Comparison of ENCODE assay signal across 31 cellular contexts in the genomic region with DNA sequence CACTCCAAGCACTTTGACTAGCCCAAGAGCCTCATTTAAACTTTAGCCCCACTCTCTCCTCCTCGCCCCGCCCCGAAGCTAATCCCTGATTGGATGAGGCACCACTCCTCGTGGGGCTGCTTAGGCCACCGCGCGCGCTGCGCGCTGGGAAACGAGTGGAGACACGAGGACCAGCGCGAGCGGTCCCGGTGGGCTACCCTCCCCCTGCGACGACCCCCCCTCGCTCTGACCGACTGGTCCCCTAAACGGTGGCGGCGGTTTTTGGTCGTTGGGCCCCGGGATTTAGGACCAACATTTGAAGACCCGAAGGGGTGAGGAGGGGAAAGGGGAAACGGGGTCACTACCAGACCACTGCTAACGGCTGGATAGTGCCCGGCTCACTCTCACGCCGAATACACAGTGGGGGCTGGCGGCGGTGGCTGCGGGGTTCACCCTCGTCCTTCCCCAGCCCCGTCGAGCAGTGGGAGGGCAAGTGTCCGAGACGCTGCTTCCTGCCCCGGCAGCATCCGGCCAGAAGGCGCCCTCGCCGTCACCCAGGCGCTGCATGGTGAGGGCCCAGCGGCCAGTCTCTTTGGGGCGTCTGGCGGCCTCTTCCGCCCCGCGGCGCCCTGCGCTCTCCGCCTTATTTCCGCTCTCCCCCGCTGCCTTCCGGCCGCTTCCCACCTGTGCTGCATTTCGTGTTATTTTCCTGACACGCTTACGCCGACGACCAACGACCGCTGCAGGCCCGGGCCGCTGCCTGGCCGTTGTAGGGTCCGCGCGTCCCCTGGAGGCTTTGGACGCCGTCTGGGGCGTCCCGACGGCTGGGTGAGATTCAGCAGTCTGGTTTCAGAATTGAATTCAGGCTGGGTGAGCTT. TPM values are rescaled to one million over a fixed set of nuclear protein-coding genes. Genes with fewer than 3 reads are reported as not detected.
DNase-seq lines count a peak whose midpoint lies in the region; ATAC-seq and TF ChIP-seq lines count a peak whose summit lies in the region.
"Had no signal": no experiment of that assay in that cellular context is flagged by ENCODE, and none has a peak within 500 bp of the region (broad histone marks: within the 10 kb centered on the region; RNA-seq: fewer than 3 reads in every experiment).

A gene with protein sequence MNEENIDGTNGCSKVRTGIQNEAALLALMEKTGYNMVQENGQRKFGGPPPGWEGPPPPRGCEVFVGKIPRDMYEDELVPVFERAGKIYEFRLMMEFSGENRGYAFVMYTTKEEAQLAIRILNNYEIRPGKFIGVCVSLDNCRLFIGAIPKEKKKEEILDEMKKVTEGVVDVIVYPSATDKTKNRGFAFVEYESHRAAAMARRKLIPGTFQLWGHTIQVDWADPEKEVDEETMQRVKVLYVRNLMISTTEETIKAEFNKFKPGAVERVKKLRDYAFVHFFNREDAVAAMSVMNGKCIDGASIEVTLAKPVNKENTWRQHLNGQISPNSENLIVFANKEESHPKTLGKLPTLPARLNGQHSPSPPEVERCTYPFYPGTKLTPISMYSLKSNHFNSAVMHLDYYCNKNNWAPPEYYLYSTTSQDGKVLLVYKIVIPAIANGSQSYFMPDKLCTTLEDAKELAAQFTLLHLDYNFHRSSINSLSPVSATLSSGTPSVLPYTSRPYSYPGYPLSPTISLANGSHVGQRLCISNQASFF (plus strand): TSS at position 147 of the 857 bp plus-strand sequence. CDS start 15,481 bp downstream, outside the sequence.

- no peaks in the 10 kb centered on the region for H3F3A ChIP-seq in GM23338 (replicated peaks; ENCODE audit: low read depth)

- H3K36me3 ChIP-seq in GM23338 (ENCODE audit: insufficient read depth): no peaks in the 10 kb centered on the region
- no peaks in the 10 kb centered on the region for H3K36me3 ChIP-seq in endodermal cell (ENCODE audit: control insufficient read depth, insufficient read depth, low read length)
- no peaks in the 10 kb centered on the region for H3K36me3 ChIP-seq in neuronal stem cell (replicated peaks in 1 of 2; ENCODE audit: control insufficient read depth in 2 of 2, insufficient read depth in 2 of 2, low read length in 2 of 2)
- H3K36me3 ChIP-seq in A673 (ENCODE audit: insufficient read depth, low read length, poor library complexity, severe bottlenecking): no peaks in the 10 kb centered on the region
- H3K36me3 ChIP-seq: cardiac muscle cell, HAP-1, heart right ventricle, Peyer's patch, upper lobe of right lung had no signal

- no TSS peak for BruUV-seq in A673 (replicated peaks; lab: Mats Ljungman, UMichigan)

- H2BK5ac ChIP-seq in neuronal stem cell (ENCODE audit: low read length): no peak within 1 kb of the TSS

- H3K18ac ChIP-seq in neuronal stem cell (ENCODE audit: low read length): peak within 1 kb of the TSS; percentile 64

- H3K14ac ChIP-seq in neuronal stem cell (ENCODE audit: low read length): no peak within 1 kb of the TSS

- H2BK120ac ChIP-seq in neuronal stem cell (ENCODE audit: low read depth, low read length): no peak within 1 kb of the TSS

- H2BK12ac ChIP-seq in neuronal stem cell (ENCODE audit: low read length): no peak within 1 kb of the TSS

- H3K4me3 Mint-ChIP-seq in GM23338: peak within 1 kb of the TSS; percentile 27; the same call in 1 of the 3 replicates
- peak within 1 kb of the TSS; percentile 43 for H3K4me3 Mint-ChIP-seq in endodermal cell
- H3K4me3 Mint-ChIP-seq: activated CD4-positive, alpha-beta memory T cell treated with anti-CD3 and anti-CD28 coated beads for 36 hours; immature natural killer cell had no signal

- H3K27me3 Mint-ChIP-seq in GM23338 (ENCODE audit: insufficient read depth, low read depth, poor library complexity) (peaks cover 4% of the 10 kb centered on the region), endodermal cell (ENCODE audit: insufficient read depth) (peaks cover 10% of the 10 kb centered on the region)

- H4K91ac ChIP-seq in neuronal stem cell (ENCODE audit: low read depth, low read length, poor library complexity): no peak within 1 kb of the TSS

- H3K9me3 Mint-ChIP-seq in GM23338 (no peaks in the 10 kb centered on the region; the same call in 2 of the 3 replicates), endodermal cell (peaks cover 6% of the 10 kb centered on the region)
- H3K9me3 Mint-ChIP-seq: activated CD4-positive, alpha-beta memory T cell treated with anti-CD3 and anti-CD28 coated beads for 36 hours; activated naive CD4-positive, alpha-beta T cell treated with anti-CD3 and anti-CD28 coated beads, Interleukin-2, amount 50 U/mL, for 72 hours had no signal

- H3K27me3 ChIP-seq in GM23338 (ENCODE audit: insufficient read depth) (no peaks in the 10 kb centered on the region), endodermal cell (ENCODE audit: control insufficient read depth, insufficient read depth, low read length, poor library complexity, severe bottlenecking) (no peaks in the 10 kb centered on the region), neuronal stem cell (ENCODE audit: control insufficient read depth in 3 of 3, insufficient read depth in 3 of 3, low read depth in 1 of 3, low read length in 3 of 3) (no peaks in the 10 kb centered on the region), A673 (replicated peaks; ENCODE audit: insufficient read depth, low read depth, low read length, poor library complexity) (no peaks in the 10 kb centered on the region)
- H3K27me3 ChIP-seq: cardiac muscle cell, Peyer's patch had no signal

- H3K27ac Mint-ChIP-seq in GM23338: 0 out of 2 replicates have a peak within 1 kb of the TSS, but pooled peaks have one; percentile 20
- no peak within 1 kb of the TSS for H3K27ac Mint-ChIP-seq in endodermal cell
- H3K27ac Mint-ChIP-seq: activated CD4-positive, alpha-beta memory T cell treated with anti-CD3 and anti-CD28 coated beads for 36 hours; activated naive CD4-positive, alpha-beta T cell treated with anti-CD3 and anti-CD28 coated beads, Interleukin-2, amount 50 U/mL, for 72 hours; immature natural killer cell; naive thymus-derived CD8-positive, alpha-beta T cell had no signal

- H3K4me3 ChIP-seq in GM23338 (peak within 1 kb of the TSS; percentile 49), endodermal cell (ENCODE audit: low read length) (no peak within 1 kb of the TSS), neuronal stem cell (ENCODE audit: low read length in 2 of 2) (no peak within 1 kb of the TSS), A673 (ENCODE audit: low read depth, low read length, poor library complexity, severe bottlenecking) (no peak within 1 kb of the TSS)
- H3K4me3 ChIP-seq: cardiac muscle cell, HAP-1, Peyer's patch, skin epidermis, upper lobe of right lung had no signal

- H3K4ac ChIP-seq in neuronal stem cell (ENCODE audit: low read length): no peak within 1 kb of the TSS

- H4K8ac ChIP-seq in neuronal stem cell (ENCODE audit: low read depth, low read length): no peak within 1 kb of the TSS

- no peak within 1 kb of the TSS for H3K23ac ChIP-seq in neuronal stem cell (ENCODE audit: low read depth, low read length, poor library complexity)

- intact Hi-C loops in A673 (cut with micrococcal nuclease; ENCODE audit: unreplicated experiment): no loop called here

- H3K4me1 Mint-ChIP-seq in GM23338 (no peaks in the 10 kb centered on the region), endodermal cell (peaks cover 5% of the 10 kb centered on the region)
- H3K4me1 Mint-ChIP-seq: immature natural killer cell; naive thymus-derived CD8-positive, alpha-beta T cell had no signal

- 96 to 97% methylated on average over 26 to 76 of the region's 76 CpGs for WGBS in endodermal cell (ENCODE audit: insufficient coverage in 1 of 2, insufficient read length in 1 of 2), 2 experiments
- whole genome bisulfite sequencing in neuronal stem cell (ENCODE audit: extremely low coverage in 2 of 2, insufficient read length in 2 of 2, insufficient replicate concordance in 1 of 2), 2 donors: no CpG with 5 or more reads among the region's 76 CpGs

- H3K4me1 ChIP-seq in GM23338 (ENCODE audit: insufficient read depth) (no peaks in the 10 kb centered on the region), endodermal cell (ENCODE audit: control insufficient read depth, insufficient read depth, low read length) (no peaks in the 10 kb centered on the region), neuronal stem cell (ENCODE audit: control insufficient read depth in 2 of 2, insufficient read depth in 1 of 2, low read depth in 1 of 2, low read length in 2 of 2) (no peaks in the 10 kb centered on the region), A673 (ENCODE audit: insufficient read depth, low read length, poor library complexity, severe bottlenecking) (no peaks in the 10 kb centered on the region)
- H3K4me1 ChIP-seq: HAP-1, heart right ventricle, Peyer's patch, upper lobe of right lung had no signal

- CTCF ChIA-PET in A673 (lab: Charles Lee): interaction anchor here (1.2 kb wide), 1 partner anchor 95 kb away, joined by 5 read pairs; no protein-coding TSS in a partner anchor

- H3K9me3 ChIP-seq in endodermal cell (ENCODE audit: control insufficient read depth, low read length) (no peaks in the 10 kb centered on the region), neuronal stem cell (replicated peaks in 1 of 2; ENCODE audit: control insufficient read depth in 2 of 2, insufficient read depth in 1 of 2, low read depth in 1 of 2, low read length in 2 of 2) (no peaks in the 10 kb centered on the region), A673 (ENCODE audit: low read depth, low read length, poor library complexity, severe bottlenecking) (no peaks in the 10 kb centered on the region)
- H3K9me3 ChIP-seq: HAP-1, heart right ventricle, Peyer's patch, upper lobe of right lung had no signal

- H3K4me2 ChIP-seq in GM23338 (peak within 1 kb of the TSS; percentile 52), neuronal stem cell (ENCODE audit: insufficient read depth, low read length, poor library complexity, severe bottlenecking) (no peak within 1 kb of the TSS)
- H3K4me2 ChIP-seq: KMS-11 had no signal

- H2AFZ ChIP-seq in GM23338: peak within 1 kb of the TSS; percentile 78
- no peak within 1 kb of the TSS for H2AFZ ChIP-seq in neuronal stem cell (ENCODE audit: low read length)

- peak; percentile 86 for ATAC-seq in GM23338
- ATAC-seq: activated CD4-positive, CD25-positive, alpha-beta regulatory T cell treated with anti-CD3 and anti-CD28 coated beads, Interleukin-2, amount 50 U/mL, for 24 hours; activated naive CD4-positive, alpha-beta T cell treated with anti-CD3 and anti-CD28 coated beads, Interleukin-2, amount 50 U/mL, for 72 hours; esophagus mucosa; naive thymus-derived CD8-positive, alpha-beta T cell; upper lobe of right lung had no signal

- peaks cover 2% of the 10 kb centered on the region for H3K79me1 ChIP-seq in neuronal stem cell (ENCODE audit: low read depth, low read length)

- TF ChIP-seq CTCF in GM23338 (conservative IDR thresholded peaks at IDR 0.05; ENCODE audit: low read depth in 2 of 2) (no peak), endodermal cell (conservative IDR thresholded peaks at IDR 0.05) (no peak), A673 (conservative IDR thresholded peaks at IDR 0.05; ENCODE audit: low read depth, low read length) (no peak)

- H3K9me2 ChIP-seq in GM23338 (ENCODE audit: insufficient read depth): no peaks in the 10 kb centered on the region

- H2AK5ac ChIP-seq in neuronal stem cell (ENCODE audit: low read depth, low read length): no peak within 1 kb of the TSS

- H3K27ac ChIP-seq in GM23338 (ENCODE audit: low read depth) (no peak within 1 kb of the TSS), endodermal cell (ENCODE audit: low read depth, low read length) (no peak within 1 kb of the TSS), neuronal stem cell (replicated peaks; ENCODE audit: low read length) (no peak within 1 kb of the TSS), A673 (ENCODE audit: low read depth, low read length, poor library complexity, severe bottlenecking) (no peak within 1 kb of the TSS)
- H3K27ac ChIP-seq: cardiac muscle cell, heart right ventricle, KMS-11, Peyer's patch, skin epidermis, upper lobe of right lung had no signal

- H3K36me3 Mint-ChIP-seq in GM23338 (ENCODE audit: low read depth) (no peaks in the 10 kb centered on the region), endodermal cell (ENCODE audit: low read depth) (no peaks in the 10 kb centered on the region)
- H3K36me3 Mint-ChIP-seq: activated CD4-positive, alpha-beta memory T cell treated with anti-CD3 and anti-CD28 coated beads for 36 hours; immature natural killer cell; naive thymus-derived CD8-positive, alpha-beta T cell had no signal

- peaks cover 40% of the 10 kb centered on the region; the same call in 1 of the 2 replicates for H3K79me2 ChIP-seq in GM23338 (replicated peaks; ENCODE audit: insufficient read depth)

- POLR2A ChIA-PET in A673 (lab: Charles Lee; ENCODE audit: low non-redundant PET): no interaction called here

- DNase-seq in D341Med (ENCODE audit: low spot score) (peak; percentile 27), GM23338 (ENCODE audit: low spot score) (peak; percentile 78), endodermal cell (peak; percentile 49), neuronal stem cell (ENCODE audit: low spot score) (no peak), COR-L47 (lab: John Stamatoyannopoulos, UW) (no peak), A673 (ENCODE audit: low spot score) (no peak), HuH-7.5 (ENCODE audit: low spot score) (no peak)
- DNase-seq: activated CD4-positive, alpha-beta memory T cell treated with anti-CD3 and anti-CD28 coated beads for 36 hours; activated CD8-positive, alpha-beta memory T cell treated with anti-CD3 and anti-CD28 coated beads, Interleukin-2, amount 50 U/mL, for 4 hours; anterior cingulate cortex; cortex of kidney; heart right ventricle; immature natural killer cell; midbrain; naive thymus-derived CD8-positive, alpha-beta T cell; NCI-H1417; NCI-H2029 treated with DMSO at 0.1 percent for 48 hours; NCI-H2227 treated with DMSO at 0.1 percent for 48 hours; NCI-H748 treated with DMSO at 0.1 percent for 48 hours; occipital lobe; Peyer's patch; SIG-M5; substantia nigra; upper lobe of right lung had no signal

- peak within 1 kb of the TSS; percentile 58 for H2BK15ac ChIP-seq in neuronal stem cell (ENCODE audit: low read length)

- no peak within 1 kb of the TSS for H3K9ac ChIP-seq in endodermal cell (ENCODE audit: extremely low read depth, low read length, poor library complexity, severe bottlenecking)
- H3K9ac ChIP-seq in neuronal stem cell (ENCODE audit: low read depth, low read length, poor library complexity): no peak within 1 kb of the TSS
- H3K9ac ChIP-seq: KMS-11 had no signal

- no peaks in the 10 kb centered on the region; the same call in 1 of the 2 replicates for H4K20me1 ChIP-seq in GM23338 (replicated peaks; ENCODE audit: insufficient read depth)

RNA-seq across cellular contexts. Expression of the gene that starts here (rescaled TPM):
- 22.1 and 22.9 TPM in 2 replicates for total RNA-seq in GM23338 (2014; rRNA removed; shearing (Covaris generic))
- 33.4 and 42.4 TPM in 2 replicates for polyA plus RNA-seq in GM23338 (2016; fragmentation: Nextera tagmentation; extraction: Ambion mirVana)
- total RNA-seq in endodermal cell (1 to 10 TPM in 1 of 2 donors, under 1 TPM in 1; 0.49 to 1.1 TPM), A673 (2021) (0.24 TPM in 1 of 2 replicates, not detected in the other)
- 0.32 TPM for polyA plus RNA-seq in endodermal cell (2013, experiment 1 of 2)
- polyA plus RNA-seq in endodermal cell (2013, experiment 2 of 2): 0.58 TPM
- polyA plus RNA-seq in neuronal stem cell (2013, experiment 1 of 2): 0.06 TPM
- polyA plus RNA-seq in neuronal stem cell (2013, experiment 2 of 2): 0.04 TPM
- total RNA-seq: activated CD4-positive, alpha-beta memory T cell treated with anti-CD3 and anti-CD28 coated beads for 36 hours; activated naive CD4-positive, alpha-beta T cell treated with anti-CD3 and anti-CD28 coated beads, Interleukin-2, amount 50 U/mL, for 72 hours; esophagus mucosa; heart right ventricle; naive thymus-derived CD8-positive, alpha-beta T cell; Peyer's patch; upper lobe of right lung had no signal
- polyA plus RNA-seq: heart right ventricle; immature natural killer cell; naive thymus-derived CD8-positive, alpha-beta T cell had no signal

Comparison
In these comparisons a context has a peak if more than half of its experiments do, and no peak if none do; other contexts are left out.
1. RNA of the gene that starts here (total RNA-seq): 22.1 to 22.9 TPM in GM23338; 0.49 to 1.1 TPM in endodermal cell and 0.24 TPM in A673; every median in the first group is over 10 times any median in the second.
2. DNase-seq: peak in D341Med (single experiment), GM23338 (single experiment) and endodermal cell (single experiment); none in neuronal stem cell (single experiment), COR-L47 (single experiment), A673 (single experiment) and HuH-7.5 (single experiment).